In the genomic region with DNA sequence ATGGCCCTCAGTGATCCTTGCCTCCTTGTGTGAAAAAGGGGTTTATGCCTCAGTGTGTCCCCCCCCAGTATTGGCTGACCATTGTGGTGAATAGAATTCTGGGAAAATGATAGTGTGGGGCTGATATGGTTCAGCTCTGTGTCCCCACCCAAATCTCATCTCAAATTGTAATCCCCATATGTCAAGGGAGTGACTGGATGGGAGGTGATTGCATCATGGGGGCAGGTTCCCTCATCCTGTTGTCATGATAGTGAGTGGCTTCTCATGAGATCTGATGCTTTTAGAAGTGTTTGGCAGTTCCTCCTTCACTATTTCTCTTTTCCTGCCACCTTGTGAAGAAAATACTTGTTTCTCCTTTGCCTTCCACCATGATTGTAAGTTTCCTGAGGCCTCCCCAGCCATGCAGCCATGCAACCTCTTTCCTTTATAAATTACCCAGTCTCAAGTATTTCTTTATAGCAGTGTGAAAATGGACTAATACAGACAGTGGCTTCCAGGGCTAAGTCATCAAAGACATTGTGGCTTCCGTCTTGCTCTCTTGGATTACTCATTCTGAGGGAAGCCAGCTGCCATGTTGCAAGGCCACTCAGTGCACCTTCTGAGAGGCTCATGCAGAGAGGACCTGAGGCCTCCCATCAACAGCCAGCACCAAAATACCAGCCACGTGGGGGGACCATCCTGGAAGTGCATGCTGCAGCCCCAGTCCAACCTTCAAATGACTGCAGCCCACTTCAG, we compare ENCODE assay signal across 18 cellular contexts. TPM values are rescaled to one million over a fixed set of nuclear protein-coding genes. Genes with fewer than 3 reads are reported as not detected.
DNase-seq lines count a peak whose midpoint lies in the region; ATAC-seq, FAIRE-seq and TF ChIP-seq lines count a peak whose summit lies in the region.
"Had no signal": no experiment of that assay in that cellular context is flagged by ENCODE, and none has a peak within 500 bp of the region (broad histone marks: within the 10 kb centered on the region; RNA-seq: fewer than 3 reads in every experiment).

No MANE protein-coding gene starts in this region.

- H3K36me3 ChIP-seq in K562 (ENCODE audit: control insufficient read depth, insufficient read depth, low read length) = no peaks in the 10 kb centered on the region
- H3K36me3 ChIP-seq: BLaER1 had no signal

- BruUV-seq in K562 (replicated peaks; lab: Mats Ljungman, UMichigan) = no TSS peak

- H3K27ac ChIP-seq in K562 (ENCODE audit: extremely low read depth, low read depth, low read length) = no peak overlapping the region
- H3K27ac ChIP-seq: BLaER1, SK-N-MC had no signal

- no peak overlapping the region for H3K27ac Mint-ChIP-seq in activated CD8-positive, alpha-beta memory T cell treated with anti-CD3 and anti-CD28 coated beads, Interleukin-2, amount 10 ng/mL, durations not matched to agents 7 days and 5 days
- H3K27ac Mint-ChIP-seq: CD8-positive, alpha-beta T cell had no signal

- no peak overlapping the region for H3K4me2 ChIP-seq in K562 (ENCODE audit: insufficient read depth, low read length)
- H3K4me2 ChIP-seq: BLaER1 had no signal

- 9% methylated on average over 2 of the region's 2 CpGs for WGBS in K562 (ENCODE audit: insufficient coverage, low coverage, missing lambda C conversion rate)

- no peak for TF ChIP-seq POLR2A in NB4 (IDR thresholded peaks at IDR 0.05; ENCODE audit: extremely low read depth, insufficient read length)
- TF ChIP-seq POLR2A in K562 (conservative IDR thresholded peaks at IDR 0.05) = no peak

- no peaks in the 10 kb centered on the region for H4K20me1 ChIP-seq in K562 (replicated peaks; ENCODE audit: control insufficient read depth, insufficient read depth, low read length)
- H4K20me1 ChIP-seq: BLaER1 had no signal

- H3K27me3 Mint-ChIP-seq in activated CD8-positive, alpha-beta memory T cell treated with anti-CD3 and anti-CD28 coated beads, Interleukin-2, amount 10 ng/mL, durations not matched to agents 7 days and 5 days = peaks cover 2% of the 10 kb centered on the region

- no peak for TF ChIP-seq EP300 in K562 (IDR thresholded peaks at IDR 0.05; ENCODE audit: low read length)

- no peaks in the 10 kb centered on the region for H3K4me1 ChIP-seq in K562 (replicated peaks in 1 of 2; ENCODE audit: control insufficient read depth in 2 of 2, insufficient read depth in 2 of 2, low read length in 2 of 2)

- no peak overlapping the region for H3K9ac ChIP-seq in K562 (ENCODE audit: insufficient read depth in 1 of 2, low read depth in 2 of 2, low read length in 2 of 2)
- H3K9ac ChIP-seq: BLaER1 had no signal

- in situ Hi-C loops in K562 (cut with MboI) = no loop called here

- no peaks in the 10 kb centered on the region for H3K9me1 ChIP-seq in K562 (ENCODE audit: control insufficient read depth, insufficient read depth, low read length)

- intact Hi-C loops in K562 (cut with micrococcal nuclease) = no loop called here

- peak; percentile 46 for DNase-seq in activated CD8-positive, alpha-beta memory T cell treated with anti-CD3 and anti-CD28 coated beads, Interleukin-2, amount 10 ng/mL, durations not matched to agents 7 days and 5 days
- no peak for DNase-seq in activated CD8-positive, alpha-beta memory T cell treated with anti-CD3 and anti-CD28 coated beads, Interleukin-2, amount 50 U/mL, for 4 hours
- DNase-seq in NB4 (ENCODE audit: low read depth) (peak; percentile 33), K562 (ENCODE audit: extremely low read depth in 1 of 4, low spot score in 3 of 4) (no peak), NCI-H524 (lab: John Stamatoyannopoulos, UW) (no peak), NCI-H345 (lab: John Stamatoyannopoulos, UW) (no peak)
- DNase-seq: CD8-positive, alpha-beta T cell; NCI-H1048; NCI-H1436 treated with DMSO at 0.1 percent for 48 hours; NCI-H2029 treated with DMSO at 0.1 percent for 48 hours; NCI-H2171 treated with DMSO at 0.1 percent for 48 hours; NCI-H82 had no signal

- CTCF ChIA-PET in activated CD8-positive, alpha-beta memory T cell treated with anti-CD3 and anti-CD28 coated beads, Interleukin-2, amount 10 ng/mL, durations not matched to agents 7 days and 5 days (lab: Charles Lee) = interaction anchor here (0.6 kb wide), 1 partner anchor 37 kb away, joined by 3 read pairs; no protein-coding TSS in a partner anchor
- CTCF ChIA-PET in K562 (lab: Yijun Ruan, JAX; ENCODE audit: low intra/inter-chr PET ratio) = no interaction called here

- ATAC-seq in activated CD8-positive, alpha-beta memory T cell treated with anti-CD3 and anti-CD28 coated beads, Interleukin-2, amount 10 ng/mL, durations not matched to agents 7 days and 5 days = peak; percentile 36
- no peak for ATAC-seq in K562
- ATAC-seq in HG03378 (IDR thresholded peaks at IDR 0.05; ENCODE audit: unreplicated experiment) = no peak
- ATAC-seq: CD8-positive, alpha-beta T cell; HCT116; Right ventricle myocardium inferior had no signal

- no peak overlapping the region for H2AFZ ChIP-seq in K562 (ENCODE audit: low read depth, low read length)

- H3K4me1 Mint-ChIP-seq in activated CD8-positive, alpha-beta memory T cell treated with anti-CD3 and anti-CD28 coated beads, Interleukin-2, amount 10 ng/mL, durations not matched to agents 7 days and 5 days = peaks cover 15% of the 10 kb centered on the region

- H3K4me3 Mint-ChIP-seq in activated CD8-positive, alpha-beta memory T cell treated with anti-CD3 and anti-CD28 coated beads, Interleukin-2, amount 10 ng/mL, durations not matched to agents 7 days and 5 days = no peak overlapping the region
- H3K4me3 Mint-ChIP-seq: CD8-positive, alpha-beta T cell had no signal

- no peak for TF ChIP-seq CTCF in NB4 (IDR thresholded peaks at IDR 0.05; ENCODE audit: low read depth, low read length)
- no peak for TF ChIP-seq CTCF in K562 (IDR thresholded peaks at IDR 0.05 in 2 of 3, conservative IDR thresholded peaks at IDR 0.05 in 1 of 3; ENCODE audit: insufficient read depth in 2 of 3, low read depth in 1 of 3, low read length in 3 of 3)

- POLR2A ChIA-PET in K562 (lab: Yijun Ruan, JAX) = no interaction called here

- H3K36me3 Mint-ChIP-seq in activated CD8-positive, alpha-beta memory T cell treated with anti-CD3 and anti-CD28 coated beads, Interleukin-2, amount 10 ng/mL, durations not matched to agents 7 days and 5 days = peaks cover 5% of the 10 kb centered on the region
- H3K36me3 Mint-ChIP-seq: CD8-positive, alpha-beta T cell had no signal

- no peaks in the 10 kb centered on the region for H3K9me3 Mint-ChIP-seq in activated CD8-positive, alpha-beta memory T cell treated with anti-CD3 and anti-CD28 coated beads, Interleukin-2, amount 10 ng/mL, durations not matched to agents 7 days and 5 days (ENCODE audit: low read depth)

- H3K4me3 ChIP-seq in NB4 (ENCODE audit: low read depth, low read length) (no peak overlapping the region), K562 (no peak overlapping the region)
- H3K4me3 ChIP-seq: BLaER1, SK-N-MC had no signal

- H3K9me3 ChIP-seq in K562 (replicated peaks; ENCODE audit: control insufficient read depth, insufficient read depth, low read depth, low read length) = no peaks in the 10 kb centered on the region

- FAIRE-seq in K562 (lab: Jason Lieb, UNC) = no peak
- FAIRE-seq: A204.1 had no signal

- H3K79me2 ChIP-seq in K562 (ENCODE audit: control insufficient read depth, insufficient read depth, low read length) = no peaks in the 10 kb centered on the region

- TF ChIP-seq RAD21 in K562 (CRISPR knock-in tag; conservative IDR thresholded peaks at IDR 0.05 in 1 of 2, IDR thresholded peaks at IDR 0.05 in 1 of 2) = no peak

- H3K27me3 ChIP-seq in K562 (ENCODE audit: control insufficient read depth in 2 of 2, insufficient read depth in 2 of 2, low read length in 2 of 2) = peaks cover 0 to 2% of the 10 kb centered on the region in 2 experiments; a peak in 1 of 5 replicates
- H3K27me3 ChIP-seq: BLaER1 had no signal

TF ChIP-seq in K562, 482 proteins besides CTCF, POLR2A, EP300 and RAD21 (continues in another document):
- TF ChIP-seq YY1 (IDR thresholded peaks at IDR 0.05; ENCODE audit: borderline replicate concordance in 1 of 3, control insufficient read depth in 1 of 3, extremely low read depth in 1 of 3, insufficient read depth in 3 of 3, insufficient read length in 1 of 3, insufficient replicate concordance in 2 of 3, low read depth in 1 of 3, low read length in 2 of 3) (no peak), CEBPG (CRISPR knock-in tag; IDR thresholded peaks at IDR 0.05) (no peak), CEBPG (tag; conservative IDR thresholded peaks at IDR 0.05 in 1 of 2, IDR thresholded peaks at IDR 0.05 in 1 of 2) (peak; percentile 14 to 58; a peak in 1 of 4 replicates), STAT5A (IDR thresholded peaks at IDR 0.05; ENCODE audit: borderline replicate concordance, low read length) (no peak), ATF3 (IDR thresholded peaks at IDR 0.05) (peak; percentile 76), ATF3 (CRISPR knock-in tag; conservative IDR thresholded peaks at IDR 0.05) (no peak)

RNA-seq across cellular contexts. Expression of gene SOD1, which starts 40.6 kb away (rescaled TPM):
- 100 to 1,000 TPM; 190 to 265 TPM for total RNA-seq in activated CD8-positive, alpha-beta memory T cell treated with anti-CD3 and anti-CD28 coated beads, Interleukin-2, amount 10 ng/mL, durations not matched to agents 7 days and 5 days
- 34.1 and 47.2 TPM in 2 replicates for total RNA-seq in K562 (2011; cell fraction: chromatin; rRNA removed; ENCODE audit: low replicate concordance)
- total RNA-seq in K562 (2011; cell fraction: nucleolus; rRNA removed) = 65.2 and 66.5 TPM in 2 replicates
- total RNA-seq in K562 (2011; cell fraction: nucleoplasm; rRNA removed) = 81.2 and 82.4 TPM in 2 replicates
- 419 and 452 TPM in 2 replicates for total RNA-seq in K562 (2014; rRNA removed)
- total RNA-seq in K562 (2014; rRNA removed; fragmentation: Illumina TruSeq; extraction: Trizol) = 633 and 657 TPM in 2 replicates
- 603 and 618 TPM in 2 replicates for total RNA-seq in K562 (2015; rRNA removed; fragmentation: Illumina TruSeq; extraction: Trizol)
- total RNA-seq in K562 (2021) = 502 and 508 TPM in 2 replicates
- 514 and 783 TPM in 2 replicates for polyA plus RNA-seq in K562 (2011; rRNA removed)
- 344 and 485 TPM in 2 replicates for polyA plus RNA-seq in K562 (2011; cell fraction: cytosol; rRNA removed)
- 104 and 172 TPM in 2 replicates for polyA plus RNA-seq in K562 (2011; cell fraction: nucleus; rRNA removed)
- 288 and 652 TPM in 2 replicates for polyA plus RNA-seq in K562 (2012)
- 577 and 611 TPM in 2 replicates for polyA plus RNA-seq in K562 (2014; fragmentation: Illumina TruSeq; extraction: Trizol)
- polyA plus RNA-seq in K562 (2014; fragmentation: Nextera tagmentation; extraction: Ambion mirVana) = 1,000 to 10,000 TPM; 1,386 to 1,409 TPM
- 613 and 642 TPM in 2 replicates for polyA plus RNA-seq in K562 (2014; rRNA removed)
- 483 and 698 TPM in 2 replicates for polyA minus RNA-seq in K562 (2011; rRNA and poly(A)+ RNA removed)
- 436 and 452 TPM in 2 replicates for polyA minus RNA-seq in K562 (2011; cell fraction: cytosol; rRNA and poly(A)+ RNA removed)
- polyA minus RNA-seq in K562 (2011; cell fraction: nucleus; rRNA and poly(A)+ RNA removed) = 37.4 and 67.0 TPM in 2 replicates

Comparison
In these comparisons a context has a peak if more than half of its experiments do, and no peak if none do; other contexts are left out.
1. DNase-seq: peak in activated CD8-positive, alpha-beta memory T cell treated with anti-CD3 and anti-CD28 coated beads, Interleukin-2, amount 10 ng/mL, durations not matched to agents 7 days and 5 days (single experiment) and NB4 (single experiment); none in activated CD8-positive, alpha-beta memory T cell treated with anti-CD3 and anti-CD28 coated beads, Interleukin-2, amount 50 U/mL, for 4 hours (single experiment), K562 (0 of 4), NCI-H524 (0 of 2) and NCI-H345 (single experiment).